In genomic region chr17:82437325-82437668, GRCh38 we compare ENCODE assay signal across 28 cellular contexts.
"Had no signal": no experiment of that assay in that cellular context is flagged by ENCODE, and none has a peak within 500 bp of the region (broad histone marks: within the 10 kb centered on the region; RNA-seq: fewer than 3 reads in every experiment).

No MANE protein-coding gene starts in this region.

- H3K36me3 ChIP-seq: brain microvascular endothelial cell, cardiac muscle cell, SJCRH30 had no signal

- H3K27me3 ChIP-seq: brain microvascular endothelial cell, cardiac muscle cell, MG63, SJCRH30 had no signal

- H3K9ac ChIP-seq: KMS-11 had no signal

- H3K4me2 ChIP-seq: KMS-11 had no signal

- DNase-seq: activated B cell treated with CpG ODN at 0.5 μM for 24 hours; activated CD4-positive, alpha-beta memory T cell treated with anti-CD3 and anti-CD28 coated beads, Interleukin-2, amount 10 ng/mL, durations not matched to agents 7 days and 5 days; activated CD4-positive, alpha-beta T cell treated with anti-CD3 and anti-CD28 coated beads for 1 hour; activated CD4-positive, alpha-beta T cell treated with anti-CD3 and anti-CD28 coated beads, Interleukin-2, amount 10 ng/mL, durations not matched to agents 7 days and 5 days; activated effector memory CD4-positive, alpha-beta T cell treated with Interleukin-2 at 50 U/mL for 16 hours; activated naive CD4-positive, alpha-beta T cell; amygdala; brain microvascular endothelial cell; MG63; NCI-H1105; NCI-H1436; NCI-H1694 treated with DMSO at 0.1 percent for 48 hours; NCI-H2029 treated with DMSO at 0.1 percent for 48 hours; NCI-H345; NCI-H510A; NCI-H526 treated with DMSO at 0.1 percent for 48 hours; NK-92 treated with Interleukin-12 subunit alpha and Interleukin-12 subunit beta, amount 100 ng/mL, for 24 hours; OCI-M1; RPMI8226; SJCRH30 had no signal

- H3K27me3 Mint-ChIP-seq: activated B cell treated with CpG ODN at 0.5 μM for 24 hours; activated CD4-positive, alpha-beta memory T cell treated with anti-CD3 and anti-CD28 coated beads, Interleukin-2, amount 10 ng/mL, durations not matched to agents 7 days and 5 days; activated CD4-positive, alpha-beta T cell treated with anti-CD3 and anti-CD28 coated beads, Interleukin-2, amount 10 ng/mL, durations not matched to agents 7 days and 5 days; activated naive CD4-positive, alpha-beta T cell treated with anti-CD3 and anti-CD28 coated beads, Interleukin-2, amount 50 U/mL, for 24 hours; IgD-negative memory B cell had no signal

- H3K27ac Mint-ChIP-seq: activated naive CD4-positive, alpha-beta T cell treated with anti-CD3 and anti-CD28 coated beads, Interleukin-2, amount 50 U/mL, for 24 hours; activated T-helper 1 cell treated with anti-CD3 and anti-CD28 coated beads, Interleukin-12 subunit alpha, Interleukin-12 subunit beta, Interleukin-2, Interleukin-4 antibody, amounts not matched to agents 30 ng/mL and 10 ng/mL and 1 ng/mL, durations not matched to agents 14 hours and 24 hours and 36 hours; T-helper 1 cell treated with Interleukin-12 subunit alpha and Interleukin-12 subunit beta and Interleukin-4 antibody, amounts not matched to agents 30 μg/mL and 1 μg/mL, for 36 hours had no signal

- H3K4me3 Mint-ChIP-seq: activated B cell treated with CpG ODN at 0.5 μM for 24 hours; activated CD4-positive, alpha-beta memory T cell treated with anti-CD3 and anti-CD28 coated beads, Interleukin-2, amount 10 ng/mL, durations not matched to agents 7 days and 5 days; activated CD4-positive, alpha-beta T cell treated with anti-CD3 and anti-CD28 coated beads, Interleukin-2, amount 10 ng/mL, durations not matched to agents 7 days and 5 days; activated naive CD4-positive, alpha-beta T cell treated with anti-CD3 and anti-CD28 coated beads, Interleukin-2, amount 50 U/mL, for 24 hours; activated T-helper 1 cell treated with anti-CD3 and anti-CD28 coated beads, Interleukin-12 subunit alpha, Interleukin-12 subunit beta, Interleukin-2, Interleukin-4 antibody, amounts not matched to agents 30 ng/mL and 10 ng/mL and 1 ng/mL, durations not matched to agents 14 hours and 24 hours and 36 hours; T-helper 1 cell treated with Interleukin-12 subunit alpha and Interleukin-12 subunit beta and Interleukin-4 antibody, amounts not matched to agents 30 μg/mL and 1 μg/mL, for 36 hours had no signal

- H3K4me3 ChIP-seq: cardiac muscle cell, MG63, SJCRH30 had no signal

- H3K9me3 Mint-ChIP-seq: activated B cell treated with CpG ODN at 0.5 μM for 24 hours; activated CD4-positive, alpha-beta memory T cell treated with anti-CD3 and anti-CD28 coated beads, Interleukin-2, amount 10 ng/mL, durations not matched to agents 7 days and 5 days; activated CD4-positive, alpha-beta T cell treated with anti-CD3 and anti-CD28 coated beads, Interleukin-2, amount 10 ng/mL, durations not matched to agents 7 days and 5 days; activated naive CD4-positive, alpha-beta T cell treated with anti-CD3 and anti-CD28 coated beads, Interleukin-2, amount 50 U/mL, for 24 hours; activated T-helper 1 cell treated with anti-CD3 and anti-CD28 coated beads, Interleukin-12 subunit alpha, Interleukin-12 subunit beta, Interleukin-2, Interleukin-4 antibody, amounts not matched to agents 30 ng/mL and 10 ng/mL and 1 ng/mL, durations not matched to agents 14 hours and 24 hours and 36 hours; IgD-negative memory B cell; T-helper 1 cell treated with Interleukin-12 subunit alpha and Interleukin-12 subunit beta and Interleukin-4 antibody, amounts not matched to agents 30 μg/mL and 1 μg/mL, for 36 hours had no signal

- H3K9me3 ChIP-seq: MG63, SJCRH30 had no signal

- H3K27ac ChIP-seq: brain microvascular endothelial cell, cardiac muscle cell, KMS-11, SJCRH30 had no signal

- ATAC-seq: Panc1, Right ventricle myocardium inferior had no signal
